8 cellular contexts compared by ENCODE assay signal in genomic region chr3:186931487-186932280, GRCh38. TPM values are rescaled to one million over a fixed set of nuclear protein-coding genes. Genes with fewer than 3 reads are reported as not detected.
DNase-seq lines count a peak whose midpoint lies in the region; ATAC-seq and TF ChIP-seq lines count a peak whose summit lies in the region.

No MANE protein-coding gene starts in this region.

- ATAC-seq in GM21576 (IDR thresholded peaks at IDR 0.05; ENCODE audit: unreplicated experiment) = peak; percentile 35
- peak; percentile 77 for ATAC-seq in effector memory CD8-positive, alpha-beta T cell (replicated peaks)

- peak overlapping the region; percentile 88 for H3K27ac Mint-ChIP-seq in activated CD4-positive, alpha-beta memory T cell treated with anti-CD3 and anti-CD28 coated beads, Interleukin-2, amount 10 ng/mL, durations not matched to agents 7 days and 5 days
- peak overlapping the region; percentile 95 to 96 for H3K27ac Mint-ChIP-seq in effector memory CD8-positive, alpha-beta T cell

- peaks cover 47% of the 10 kb centered on the region for H3K36me3 Mint-ChIP-seq in activated CD4-positive, alpha-beta memory T cell treated with anti-CD3 and anti-CD28 coated beads, Interleukin-2, amount 10 ng/mL, durations not matched to agents 7 days and 5 days (ENCODE audit: low read depth)
- H3K36me3 Mint-ChIP-seq in effector memory CD8-positive, alpha-beta T cell (ENCODE audit: insufficient read depth) = peaks cover 43% of the 10 kb centered on the region

- H3K4me3 Mint-ChIP-seq in activated CD4-positive, alpha-beta memory T cell treated with anti-CD3 and anti-CD28 coated beads, Interleukin-2, amount 10 ng/mL, durations not matched to agents 7 days and 5 days = peak overlapping the region; percentile 84
- peak overlapping the region; percentile 91 to 97 for H3K4me3 Mint-ChIP-seq in effector memory CD8-positive, alpha-beta T cell

- CTCF ChIA-PET in activated CD4-positive, alpha-beta memory T cell treated with anti-CD3 and anti-CD28 coated beads, Interleukin-2, amount 10 ng/mL, durations not matched to agents 7 days and 5 days (lab: Charles Lee) = interaction anchor here (0.6 to 3.8 kb wide), 30 partner anchors 13 to 398 kb away, joined by 3 to 55 read pairs (median 4); partner anchors contain the start of gene RPL39L

- H3K9me3 Mint-ChIP-seq in activated CD4-positive, alpha-beta memory T cell treated with anti-CD3 and anti-CD28 coated beads, Interleukin-2, amount 10 ng/mL, durations not matched to agents 7 days and 5 days = peaks cover 2% of the 10 kb centered on the region
- no peaks in the 10 kb centered on the region for H3K9me3 Mint-ChIP-seq in effector memory CD8-positive, alpha-beta T cell

- peaks cover 43% of the 10 kb centered on the region for H3K4me1 Mint-ChIP-seq in activated CD4-positive, alpha-beta memory T cell treated with anti-CD3 and anti-CD28 coated beads, Interleukin-2, amount 10 ng/mL, durations not matched to agents 7 days and 5 days
- H3K4me1 Mint-ChIP-seq in effector memory CD8-positive, alpha-beta T cell (ENCODE audit: low read depth in 2 of 2) = peaks cover 38 to 46% of the 10 kb centered on the region in 2 donors

- POLR2A ChIA-PET in activated CD4-positive, alpha-beta memory T cell treated with anti-CD3 and anti-CD28 coated beads, Interleukin-2, amount 10 ng/mL, durations not matched to agents 7 days and 5 days (lab: Charles Lee) = interaction anchor here (0.6 to 4.1 kb wide), 44 partner anchors 9 to 994 kb away, joined by 3 to 72 read pairs (median 8); partner anchors contain the start of genes DNAJB11, EIF4A2, RFC4 and RPL39L

- H3K4me3 ChIP-seq in NB4 (ENCODE audit: low read depth, low read length) = peak overlapping the region; percentile 71

- DNase-seq in COLO668 (lab: John Stamatoyannopoulos, UW; ENCODE audit: unreplicated experiment) (peak; percentile 59), NB4 (ENCODE audit: low read depth) (peak; percentile 36), mucosa of gallbladder (ENCODE audit: low spot score) (peak; percentile 63), OCI-M2 (lab: John Stamatoyannopoulos, UW; ENCODE audit: unreplicated experiment) (no peak)
- DNase-seq in activated CD4-positive, alpha-beta memory T cell treated with anti-CD3 and anti-CD28 coated beads, Interleukin-2, amount 10 ng/mL, durations not matched to agents 7 days and 5 days = peak; percentile 90
- peak; percentile 77 to 82 (median 79) for DNase-seq in effector memory CD8-positive, alpha-beta T cell
- peak; percentile 66 to 67 for DNase-seq in stimulated activated CD8-positive, alpha-beta memory T cell treated with anti-CD3 and anti-CD28 coated beads, Interleukin-7, amount 100 ng/mL, for 4 hours (ENCODE audit: low read depth in 2 of 2)

- TF ChIP-seq POLR2A in NB4 (IDR thresholded peaks at IDR 0.05; ENCODE audit: extremely low read depth, insufficient read length) = no peak

- no peak for TF ChIP-seq CTCF in NB4 (IDR thresholded peaks at IDR 0.05; ENCODE audit: low read depth, low read length)

- no peaks in the 10 kb centered on the region for H3K27me3 Mint-ChIP-seq in activated CD4-positive, alpha-beta memory T cell treated with anti-CD3 and anti-CD28 coated beads, Interleukin-2, amount 10 ng/mL, durations not matched to agents 7 days and 5 days
- no peaks in the 10 kb centered on the region for H3K27me3 Mint-ChIP-seq in effector memory CD8-positive, alpha-beta T cell

RNA-seq across cellular contexts. Expression of gene ST6GAL1, which starts 1.4 kb away (rescaled TPM):
- total RNA-seq in activated CD4-positive, alpha-beta memory T cell treated with anti-CD3 and anti-CD28 coated beads, Interleukin-2, amount 10 ng/mL, durations not matched to agents 7 days and 5 days = 100 to 1,000 TPM; 116 to 128 TPM
- 35.0 TPM for total RNA-seq in mucosa of gallbladder
